In the genomic region with DNA sequence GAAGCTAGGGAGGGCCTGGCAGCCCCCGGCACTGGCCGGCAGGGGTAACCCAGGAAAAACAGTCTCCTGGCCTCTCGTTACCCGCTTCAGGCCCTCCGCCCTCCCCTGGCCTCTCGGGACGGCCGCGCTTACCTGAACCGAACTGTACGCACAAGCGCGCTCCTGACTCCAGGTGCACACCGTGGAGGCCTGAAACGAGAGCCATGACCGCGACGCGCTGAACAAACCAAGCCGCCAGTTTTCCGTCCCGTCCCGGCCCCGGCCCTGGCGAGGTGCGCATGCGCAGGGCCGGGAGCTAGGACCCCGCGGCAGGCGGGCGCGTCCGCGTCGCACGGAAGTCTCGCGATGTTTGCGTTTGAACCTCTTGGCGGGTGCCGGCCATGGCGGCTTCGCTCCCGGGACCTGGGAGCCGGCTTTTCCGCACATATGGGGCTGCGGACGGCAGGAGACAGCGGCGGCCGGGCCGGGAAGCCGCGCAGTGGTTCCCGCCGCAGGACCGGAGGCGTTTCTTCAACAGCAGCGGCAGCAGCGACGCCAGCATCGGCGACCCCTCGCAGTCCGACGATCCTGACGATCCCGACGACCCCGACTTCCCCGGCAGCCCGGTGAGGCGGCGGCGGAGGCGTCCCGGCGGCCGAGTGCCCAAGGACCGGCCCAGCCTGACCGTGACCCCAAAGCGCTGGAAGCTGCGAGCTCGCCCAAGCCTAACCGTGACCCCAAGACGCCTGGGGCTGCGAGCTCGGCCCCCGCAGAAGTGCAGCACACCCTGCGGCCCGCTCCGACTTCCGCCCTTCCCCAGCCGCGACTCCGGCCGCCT, we compare ENCODE assay signal across 8 cellular contexts. TPM values are rescaled to one million over a fixed set of nuclear protein-coding genes. Genes with fewer than 3 reads are reported as not detected.
DNase-seq lines count a peak whose midpoint lies in the region; ATAC-seq and TF ChIP-seq lines count a peak whose summit lies in the region.

A gene (plus strand): TSS at position 348 of the 817 bp plus-strand sequence. CDS start 33 bp downstream, at position 381.

- peak within 1 kb of the TSS; percentile 86 for H3K27ac Mint-ChIP-seq in chondrocyte (ENCODE audit: unreplicated experiment)

- no peaks in the 10 kb centered on the region for H3K27me3 Mint-ChIP-seq in chondrocyte (ENCODE audit: low read depth)

- H3K9me3 Mint-ChIP-seq in chondrocyte (ENCODE audit: low read depth) = no peaks in the 10 kb centered on the region

- peak within 1 kb of the TSS; percentile 90 for H3K4me3 Mint-ChIP-seq in chondrocyte (ENCODE audit: unreplicated experiment)

- H3K36me3 Mint-ChIP-seq in chondrocyte (ENCODE audit: low read depth) = peaks cover 1% of the 10 kb centered on the region

- ATAC-seq in GM19025 (IDR thresholded peaks at IDR 0.05; ENCODE audit: low read depth, unreplicated experiment) (peak; percentile 77), HG03342 (IDR thresholded peaks at IDR 0.05; ENCODE audit: unreplicated experiment) (peak; percentile 76)

- peak; percentile 68 for TF ChIP-seq CTCF in chondrocyte (IDR thresholded peaks at IDR 0.05)

- DNase-seq in AG20443 (ENCODE audit: low spot score) (peak; percentile 100), NCI-H446 (lab: John Stamatoyannopoulos, UW) (peak; percentile 82 to 96), chondrocyte (ENCODE audit: low spot score) (peak; percentile 94), kidney tubule cell (ENCODE audit: low spot score) (peak; percentile 91)
- peak; percentile 87 to 91 for DNase-seq in activated CD4-positive, alpha-beta T cell treated with anti-CD3 and anti-CD28 coated beads for 24 hours (ENCODE audit: low read depth in 2 of 2)
- peak; percentile 83 to 90 (median 88) for DNase-seq in stimulated activated CD4-positive, alpha-beta T cell treated with anti-CD3 and anti-CD28 coated beads, Interleukin-1b, Interleukin-23, amount 100 ng/mL, for 24 hours (ENCODE audit: low read depth in 4 of 4, low spot score in 1 of 4)

- H3K4me1 Mint-ChIP-seq in chondrocyte (ENCODE audit: low read depth) = peaks cover 40% of the 10 kb centered on the region

RNA-seq across cellular contexts. Expression of the gene that starts here (rescaled TPM):
- 2.1 to 2.6 TPM (median 2.2 TPM) in 3 replicates for total RNA-seq in chondrocyte

Comparison
In these comparisons a context has a peak if more than half of its experiments do, and no peak if none do; other contexts are left out.
1. Peak in every context shown above with its lines: DNase-seq and ATAC-seq.